ENCODE assay signal across 18 cellular contexts in genomic region chr2:226655871-226656270, GRCh38.
DNase-seq lines count a peak whose midpoint lies in the region; ATAC-seq and FAIRE-seq lines count a peak whose summit lies in the region.
"Had no signal": no experiment of that assay in that cellular context is flagged by ENCODE, and none has a peak within 500 bp of the region (broad histone marks: within the 10 kb centered on the region; RNA-seq: fewer than 3 reads in every experiment).

No MANE protein-coding gene starts in this region.

- intact Hi-C loops in sciatic nerve (cut with DNase I) = no loop called here

- no peak for FAIRE-seq in HTR-8/SVneo (lab: Jason Lieb, UNC)

- ATAC-seq in sciatic nerve = peak; percentile 68
- ATAC-seq: activated CD4-positive, alpha-beta T cell treated with anti-CD3 and anti-CD28 coated beads for 36 hours; left lobe of liver; naive thymus-derived CD4-positive, alpha-beta T cell; psoas muscle had no signal

- DNase-seq in EH (ENCODE audit: low read depth) (peak; percentile 58), NOMO-1 treated with DMSO at 0.1 percent for 48 hours (lab: John Stamatoyannopoulos, UW; ENCODE audit: unreplicated experiment) (peak; percentile 68), foreskin melanocyte (peak; percentile 29), sciatic nerve (ENCODE audit: low spot score) (no peak), DMS153 (lab: John Stamatoyannopoulos, UW) (no peak), HTR-8/SVneo (ENCODE audit: insufficient read length, low spot score) (no peak)
- no peak for DNase-seq in activated effector memory CD4-positive, alpha-beta T cell treated with anti-CD3 and anti-CD28 coated beads, Interleukin-2, amount 50 U/mL, for 16 hours
- DNase-seq in stimulated activated CD4-positive, alpha-beta T cell treated with anti-CD3 and anti-CD28 coated beads, Interleukin-4, amount 100 ng/mL, for 24 hours = no peak
- DNase-seq: activated CD4-positive, alpha-beta T cell treated with anti-CD3 and anti-CD28 coated beads for 36 hours; activated naive CD4-positive, alpha-beta T cell treated with anti-CD3 and anti-CD28 coated beads for 36 hours; esophagus squamous epithelium; naive thymus-derived CD4-positive, alpha-beta T cell; NCI-H2029; NCI-H510A; psoas muscle; SIG-M5; T1000 had no signal

Comparison
In these comparisons a context has a peak if more than half of its experiments do, and no peak if none do; other contexts are left out.
1. DNase-seq: peak in EH (single experiment), NOMO-1 treated with DMSO at 0.1 percent for 48 hours (single experiment) and foreskin melanocyte (single experiment); none in sciatic nerve (single experiment), DMS153 (single experiment), activated effector memory CD4-positive, alpha-beta T cell treated with anti-CD3 and anti-CD28 coated beads, Interleukin-2, amount 50 U/mL, for 16 hours (single experiment), HTR-8/SVneo (single experiment) and stimulated activated CD4-positive, alpha-beta T cell treated with anti-CD3 and anti-CD28 coated beads, Interleukin-4, amount 100 ng/mL, for 24 hours (single experiment).